In the genomic region with DNA sequence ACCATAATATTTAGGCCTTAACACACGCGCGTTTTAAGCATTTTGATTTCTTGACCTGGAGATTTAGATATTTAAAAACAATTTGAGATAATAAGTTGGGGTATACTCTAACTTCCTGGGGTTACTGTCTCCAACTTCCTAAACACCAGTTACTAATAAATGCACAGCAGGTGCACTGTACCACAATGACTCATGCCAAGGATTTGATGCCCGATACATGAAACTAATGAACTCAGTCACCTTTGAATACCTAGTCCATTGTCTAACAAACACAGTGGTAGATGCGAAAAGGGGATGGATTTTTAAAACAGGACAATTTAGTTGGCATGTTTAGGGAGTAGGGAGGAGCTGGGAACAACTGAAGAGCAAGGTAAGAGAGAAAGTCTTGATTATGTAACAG, we compare ENCODE assay signal across 19 cellular contexts. TPM values are rescaled to one million over a fixed set of nuclear protein-coding genes. Genes with fewer than 3 reads are reported as not detected.
"Had no signal": no experiment of that assay in that cellular context is flagged by ENCODE, and none has a peak within 500 bp of the region (broad histone marks: within the 10 kb centered on the region; RNA-seq: fewer than 3 reads in every experiment).

No MANE protein-coding gene starts in this region.

- H3K27ac ChIP-seq: body of pancreas, skin epidermis, thoracic aorta, upper lobe of right lung had no signal

- DNase-seq: activated CD4-positive, alpha-beta T cell treated with anti-CD3 and anti-CD28 coated beads, Interleukin-2, amount 10 ng/mL, durations not matched to agents 24 days and 14 days; activated CD4-positive, CD25-positive, alpha-beta regulatory T cell; activated CD8-positive, alpha-beta T cell treated with anti-CD3 and anti-CD28 coated beads for 36 hours; activated naive CD4-positive, alpha-beta T cell; activated naive CD8-positive, alpha-beta T cell treated with anti-CD3 and anti-CD28 coated beads for 36 hours; activated T-cell treated with anti-CD3 and anti-CD28 coated beads, Interleukin-2, amount 50 U/mL, for 1 hour; amygdala; body of pancreas; central memory CD4-positive, alpha-beta T cell; hypothalamus; right cardiac atrium; stimulated activated CD4-positive, alpha-beta T cell treated with anti-CD3 and anti-CD28 coated beads, Interleukin-4, amount 100 ng/mL, for 1 hour; upper lobe of right lung had no signal

- H3K27me3 ChIP-seq: body of pancreas, upper lobe of right lung had no signal

- H3K9me3 ChIP-seq: body of pancreas, thoracic aorta, upper lobe of right lung had no signal

- H3K4me1 ChIP-seq: upper lobe of right lung had no signal

- FAIRE-seq: colon, frontal cortex had no signal

- H3K4me3 ChIP-seq: body of pancreas, lung, skin epidermis, thoracic aorta, upper lobe of right lung had no signal

RNA-seq across cellular contexts. Expression of a gene that starts 21.2 kb away (rescaled TPM):
- total RNA-seq: left lobe of liver had no signal
